ENCODE assay signal across 1 cellular context in the genomic region with DNA sequence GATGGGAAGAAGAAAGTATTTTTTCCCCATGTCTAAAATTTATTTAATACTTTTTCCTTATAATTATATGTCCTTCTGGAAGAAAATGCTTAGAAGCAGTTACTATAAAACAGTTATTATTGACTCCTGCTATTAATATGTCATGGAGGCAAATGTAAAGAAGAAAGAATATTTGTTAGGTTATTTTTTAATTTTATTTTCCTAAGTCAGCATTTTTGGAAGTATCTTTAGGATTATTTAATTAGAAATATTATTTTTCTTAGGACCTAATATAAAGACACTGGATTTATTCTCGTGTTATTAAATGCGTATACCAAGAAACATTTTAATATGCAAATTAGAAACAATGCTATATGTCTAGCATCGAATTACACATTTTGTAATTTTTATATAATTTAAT.
A peak's percentile ranks its signal among the peaks of the same experiment; 100 is the strongest.
TF ChIP-seq lines count a peak whose summit lies in the region.

No MANE protein-coding gene starts in this region.

TF ChIP-seq in K562, 482 proteins besides CTCF, POLR2A, EP300 and RAD21 (continued from another document):
- TF ChIP-seq, protein P1, sequence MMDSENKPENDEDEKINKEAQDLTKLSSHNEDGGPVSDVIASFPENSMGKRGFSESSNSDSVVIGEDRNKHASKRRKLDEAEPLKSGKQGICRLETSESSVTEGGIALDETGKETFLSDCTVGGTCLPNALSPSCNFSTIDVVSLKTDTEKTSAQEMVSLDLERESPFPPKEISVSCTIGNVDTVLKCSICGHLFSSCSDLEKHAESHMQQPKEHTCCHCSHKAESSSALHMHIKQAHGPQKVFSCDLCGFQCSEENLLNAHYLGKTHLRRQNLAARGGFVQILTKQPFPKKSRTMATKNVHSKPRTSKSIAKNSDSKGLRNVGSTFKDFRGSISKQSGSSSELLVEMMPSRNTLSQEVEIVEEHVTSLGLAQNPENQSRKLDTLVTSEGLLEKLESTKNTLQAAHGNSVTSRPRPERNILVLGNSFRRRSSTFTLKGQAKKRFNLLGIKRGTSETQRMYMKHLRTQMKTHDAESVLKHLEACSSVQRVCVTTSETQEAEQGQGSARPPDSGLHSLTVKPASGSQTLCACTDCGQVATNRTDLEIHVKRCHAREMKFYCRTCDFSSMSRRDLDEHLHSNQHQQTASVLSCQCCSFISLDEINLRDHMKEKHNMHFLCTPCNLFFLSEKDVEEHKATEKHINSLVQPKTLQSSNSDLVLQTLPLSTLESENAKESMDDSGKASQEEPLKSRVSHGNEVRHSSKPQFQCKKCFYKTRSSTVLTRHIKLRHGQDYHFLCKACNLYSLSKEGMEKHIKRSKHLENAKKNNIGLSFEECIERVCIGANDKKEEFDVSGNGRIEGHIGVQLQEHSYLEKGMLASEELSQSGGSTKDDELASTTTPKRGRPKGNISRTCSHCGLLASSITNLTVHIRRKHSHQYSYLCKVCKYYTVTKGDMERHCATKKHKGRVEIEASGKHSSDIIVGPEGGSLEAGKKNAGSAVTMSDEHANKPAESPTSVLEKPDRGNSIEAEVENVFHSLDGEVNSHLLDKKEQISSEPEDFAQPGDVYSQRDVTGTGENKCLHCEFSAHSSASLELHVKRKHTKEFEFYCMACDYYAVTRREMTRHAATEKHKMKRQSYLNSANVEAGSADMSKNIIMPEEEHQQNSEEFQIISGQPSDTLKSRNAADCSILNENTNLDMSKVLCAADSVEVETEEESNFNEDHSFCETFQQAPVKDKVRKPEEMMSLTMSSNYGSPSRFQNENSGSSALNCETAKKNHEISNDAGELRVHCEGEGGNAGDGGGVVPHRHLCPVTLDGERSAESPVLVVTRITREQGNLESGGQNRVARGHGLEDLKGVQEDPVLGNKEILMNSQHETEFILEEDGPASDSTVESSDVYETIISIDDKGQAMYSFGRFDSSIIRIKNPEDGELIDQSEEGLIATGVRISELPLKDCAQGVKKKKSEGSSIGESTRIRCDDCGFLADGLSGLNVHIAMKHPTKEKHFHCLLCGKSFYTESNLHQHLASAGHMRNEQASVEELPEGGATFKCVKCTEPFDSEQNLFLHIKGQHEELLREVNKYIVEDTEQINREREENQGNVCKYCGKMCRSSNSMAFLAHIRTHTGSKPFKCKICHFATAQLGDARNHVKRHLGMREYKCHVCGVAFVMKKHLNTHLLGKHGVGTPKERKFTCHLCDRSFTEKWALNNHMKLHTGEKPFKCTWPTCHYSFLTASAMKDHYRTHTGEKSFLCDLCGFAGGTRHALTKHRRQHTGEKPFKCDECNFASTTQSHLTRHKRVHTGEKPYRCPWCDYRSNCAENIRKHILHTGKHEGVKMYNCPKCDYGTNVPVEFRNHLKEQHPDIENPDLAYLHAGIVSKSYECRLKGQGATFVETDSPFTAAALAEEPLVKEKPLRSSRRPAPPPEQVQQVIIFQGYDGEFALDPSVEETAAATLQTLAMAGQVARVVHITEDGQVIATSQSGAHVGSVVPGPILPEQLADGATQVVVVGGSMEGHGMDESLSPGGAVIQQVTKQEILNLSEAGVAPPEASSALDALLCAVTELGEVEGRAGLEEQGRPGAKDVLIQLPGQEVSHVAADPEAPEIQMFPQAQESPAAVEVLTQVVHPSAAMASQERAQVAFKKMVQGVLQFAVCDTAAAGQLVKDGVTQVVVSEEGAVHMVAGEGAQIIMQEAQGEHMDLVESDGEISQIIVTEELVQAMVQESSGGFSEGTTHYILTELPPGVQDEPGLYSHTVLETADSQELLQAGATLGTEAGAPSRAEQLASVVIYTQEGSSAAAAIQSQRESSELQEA (IDR thresholded peaks at IDR 0.05; ENCODE audit: low read depth) = no peak
- TF ChIP-seq TCF3 (CRISPR knock-in tag; IDR thresholded peaks at IDR 0.05) = no peak
- no peak for TF ChIP-seq ZZZ3 (IDR thresholded peaks at IDR 0.05)
- TF ChIP-seq FOXP1 (CRISPR knock-in tag; IDR thresholded peaks at IDR 0.05) = no peak
- peak; percentile 64 for TF ChIP-seq MAFG (tag; conservative IDR thresholded peaks at IDR 0.05)
- no peak for TF ChIP-seq ARID1B (IDR thresholded peaks at IDR 0.05)
- TF ChIP-seq EZH2 (IDR thresholded peaks at IDR 0.05; ENCODE audit: borderline replicate concordance, low read depth, low read length) = no peak
- TF ChIP-seq SRSF3 (IDR thresholded peaks at IDR 0.05; ENCODE audit: insufficient read depth, low read length) = no peak
- peak; percentile 83 for TF ChIP-seq ZNF316 (IDR thresholded peaks at IDR 0.05)
- TF ChIP-seq, protein P2, sequence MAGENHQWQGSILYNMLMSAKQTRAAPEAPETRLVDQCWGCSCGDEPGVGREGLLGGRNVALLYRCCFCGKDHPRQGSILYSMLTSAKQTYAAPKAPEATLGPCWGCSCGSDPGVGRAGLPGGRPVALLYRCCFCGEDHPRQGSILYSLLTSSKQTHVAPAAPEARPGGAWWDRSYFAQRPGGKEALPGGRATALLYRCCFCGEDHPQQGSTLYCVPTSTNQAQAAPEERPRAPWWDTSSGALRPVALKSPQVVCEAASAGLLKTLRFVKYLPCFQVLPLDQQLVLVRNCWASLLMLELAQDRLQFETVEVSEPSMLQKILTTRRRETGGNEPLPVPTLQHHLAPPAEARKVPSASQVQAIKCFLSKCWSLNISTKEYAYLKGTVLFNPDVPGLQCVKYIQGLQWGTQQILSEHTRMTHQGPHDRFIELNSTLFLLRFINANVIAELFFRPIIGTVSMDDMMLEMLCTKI (IDR thresholded peaks at IDR 0.05; ENCODE audit: partially characterized antibody) = no peak
- no peak for TF ChIP-seq ZNF589 (CRISPR knock-in tag; IDR thresholded peaks at IDR 0.05; ENCODE audit: low read depth)
- TF ChIP-seq SMARCC2 (IDR thresholded peaks at IDR 0.05; ENCODE audit: low read depth) = no peak
- TF ChIP-seq TOE1 (IDR thresholded peaks at IDR 0.05; ENCODE audit: borderline replicate concordance) = no peak
- TF ChIP-seq TOE1 (CRISPR knock-in tag; IDR thresholded peaks at IDR 0.05; ENCODE audit: borderline replicate concordance, low read depth) = no peak
- no peak for TF ChIP-seq FOXJ2 (tag; IDR thresholded peaks at IDR 0.05)
- TF ChIP-seq NFRKB (IDR thresholded peaks at IDR 0.05; ENCODE audit: low read depth) = no peak
